In genomic region chr12:67268335-67268895, GRCh38 we compare ENCODE assay signal across 8 cellular contexts. TPM values are rescaled to one million over a fixed set of nuclear protein-coding genes. Genes with fewer than 3 reads are reported as not detected.
DNase-seq lines count a peak whose midpoint lies in the region; ATAC-seq and TF ChIP-seq lines count a peak whose summit lies in the region.

No MANE protein-coding gene starts in this region.

- no peaks in the 10 kb centered on the region for H3K9me3 Mint-ChIP-seq in activated naive CD8-positive, alpha-beta T cell treated with anti-CD3 and anti-CD28 coated beads, Interleukin-2, amount 10 ng/mL, durations not matched to agents 7 days and 5 days

- H3K4me2 ChIP-seq in Loucy (ENCODE audit: low read depth, low read length, poor library complexity, severe bottlenecking) (peak overlapping the region; percentile 82), parathyroid adenoma (ENCODE audit: low read length) (peak overlapping the region; percentile 76)

- POLR2A ChIA-PET in activated naive CD8-positive, alpha-beta T cell treated with anti-CD3 and anti-CD28 coated beads, Interleukin-2, amount 10 ng/mL, durations not matched to agents 7 days and 5 days (lab: Charles Lee): interaction anchor here (0.7 to 1.7 kb wide), 13 partner anchors 11 to 1137 kb away, joined by 3 to 7 read pairs (median 4); partner anchors contain the start of genes DYRK2, LLPH and TMBIM4

- no peaks in the 10 kb centered on the region for H3K9me2 ChIP-seq in Loucy (replicated peaks; ENCODE audit: low read depth, low read length)

- peak overlapping the region; percentile 95 for H3K27ac Mint-ChIP-seq in activated naive CD8-positive, alpha-beta T cell treated with anti-CD3 and anti-CD28 coated beads, Interleukin-2, amount 10 ng/mL, durations not matched to agents 7 days and 5 days

- TF ChIP-seq EP300 in transverse colon (IDR thresholded peaks at IDR 0.05; ENCODE audit: low read depth): no peak

- no peaks in the 10 kb centered on the region for H3F3A ChIP-seq in Loucy (ENCODE audit: low read depth)

- H3K4me3 Mint-ChIP-seq in activated naive CD8-positive, alpha-beta T cell treated with anti-CD3 and anti-CD28 coated beads, Interleukin-2, amount 10 ng/mL, durations not matched to agents 7 days and 5 days: peak overlapping the region; percentile 89

- DNase-seq in GF-D8 (lab: John Stamatoyannopoulos, UW) (peak; percentile 94), H7 (peak; percentile 83), cardiac muscle cell (ENCODE audit: low read depth in 1 of 2, low spot score in 1 of 2) (peak; percentile 96 to 99), transverse colon (peak; percentile 88)
- peak; percentile 73 for DNase-seq in activated naive CD8-positive, alpha-beta T cell treated with anti-CD3 and anti-CD28 coated beads, Interleukin-2, amount 10 ng/mL, durations not matched to agents 7 days and 5 days

- H3K4me1 ChIP-seq in Loucy (ENCODE audit: insufficient read depth, low read length, poor library complexity, severe bottlenecking) (peaks cover 32% of the 10 kb centered on the region), cardiac muscle cell (ENCODE audit: low read depth) (peaks cover 18% of the 10 kb centered on the region), parathyroid adenoma (peaks cover 9% of the 10 kb centered on the region), transverse colon (peaks cover 11 to 42% (median 26%) of the 10 kb centered on the region in 4 donors)

- peak; percentile 92 for ATAC-seq in SK-N-SH treated with all-trans-retinoic acid at 6 μM for 48 hours
- ATAC-seq in activated naive CD8-positive, alpha-beta T cell treated with anti-CD3 and anti-CD28 coated beads, Interleukin-2, amount 10 ng/mL, durations not matched to agents 7 days and 5 days (ENCODE audit: low read depth): peak; percentile 75

- H4K20me1 ChIP-seq in Loucy (ENCODE audit: insufficient read depth, low read length, poor library complexity, severe bottlenecking): peaks cover 38% of the 10 kb centered on the region

- H3K27me3 ChIP-seq in H7 (ENCODE audit: control insufficient read depth, insufficient read depth, low read length) (no peaks in the 10 kb centered on the region), Loucy (ENCODE audit: insufficient read depth, low read length, poor library complexity, severe bottlenecking) (no peaks in the 10 kb centered on the region), cardiac muscle cell (no peaks in the 10 kb centered on the region), parathyroid adenoma (ENCODE audit: control insufficient read depth, insufficient read depth, low read length) (no peaks in the 10 kb centered on the region), transverse colon (no peaks in the 10 kb centered on the region)

- 3 to 4% methylated on average over 6 to 19 of the region's 19 CpGs for WGBS in transverse colon (ENCODE audit: low coverage in 1 of 2), 2 donors

- peaks cover 39% of the 10 kb centered on the region for H3K79me2 ChIP-seq in Loucy (ENCODE audit: insufficient read depth, low read length)
- peaks cover 16% of the 10 kb centered on the region for H3K79me2 ChIP-seq in parathyroid adenoma

- TF ChIP-seq CTCF in Loucy (conservative IDR thresholded peaks at IDR 0.05; ENCODE audit: low read length): no peak
- no peak for TF ChIP-seq CTCF in cardiac muscle cell (IDR thresholded peaks at IDR 0.05; ENCODE audit: low read depth, low read length)
- TF ChIP-seq CTCF in parathyroid adenoma (IDR thresholded peaks at IDR 0.05): no peak
- TF ChIP-seq CTCF in transverse colon (IDR thresholded peaks at IDR 0.05): no peak

- H3K9me3 ChIP-seq in Loucy (ENCODE audit: insufficient read depth, low read depth, low read length): no peaks in the 10 kb centered on the region
- H3K9me3 ChIP-seq in cardiac muscle cell (ENCODE audit: low read depth): no peaks in the 10 kb centered on the region
- no peaks in the 10 kb centered on the region for H3K9me3 ChIP-seq in parathyroid adenoma (ENCODE audit: control insufficient read depth, low read length)
- no peaks in the 10 kb centered on the region for H3K9me3 ChIP-seq in transverse colon

- H3K4me1 Mint-ChIP-seq in activated naive CD8-positive, alpha-beta T cell treated with anti-CD3 and anti-CD28 coated beads, Interleukin-2, amount 10 ng/mL, durations not matched to agents 7 days and 5 days: peaks cover 23% of the 10 kb centered on the region

- H3K4me3 ChIP-seq in H7 (ENCODE audit: insufficient read depth, low read depth, low read length) (peak overlapping the region; percentile 99), Loucy (ENCODE audit: low read length, poor library complexity, severe bottlenecking) (peak overlapping the region; percentile 78), cardiac muscle cell (peak overlapping the region; percentile 85), parathyroid adenoma (ENCODE audit: low read depth, low read length) (peak overlapping the region; percentile 69), transverse colon (peak overlapping the region; percentile 44 to 95 (median 84))

- intact Hi-C loops in transverse colon (cut with DNase I; ENCODE audit: low total_unique reads): no loop called here

- H3K27me3 Mint-ChIP-seq in activated naive CD8-positive, alpha-beta T cell treated with anti-CD3 and anti-CD28 coated beads, Interleukin-2, amount 10 ng/mL, durations not matched to agents 7 days and 5 days: no peaks in the 10 kb centered on the region

- in situ Hi-C loops in transverse colon (cut with MboI; ENCODE audit: low pct_ligation_motif_present in 1 of 4, low pct_unique_long_range_greater_than_20kb in 1 of 4, low sequenced_read_pairs in 3 of 4): no loop called here

- H3K27ac ChIP-seq in cardiac muscle cell: peak overlapping the region; percentile 99
- H3K27ac ChIP-seq in parathyroid adenoma: peak overlapping the region; percentile 96
- H3K27ac ChIP-seq in transverse colon: peak overlapping the region; percentile 96 to 99 (median 98)

- H3K36me3 Mint-ChIP-seq in activated naive CD8-positive, alpha-beta T cell treated with anti-CD3 and anti-CD28 coated beads, Interleukin-2, amount 10 ng/mL, durations not matched to agents 7 days and 5 days: peaks cover 4% of the 10 kb centered on the region

- peak overlapping the region; percentile 96 for H3K9ac ChIP-seq in Loucy (ENCODE audit: low read depth, low read length, poor library complexity, severe bottlenecking)
- peak overlapping the region; percentile 3 for H3K9ac ChIP-seq in parathyroid adenoma

- peak overlapping the region; percentile 98 for H2AFZ ChIP-seq in Loucy (ENCODE audit: low read length)
- H2AFZ ChIP-seq in parathyroid adenoma: peak overlapping the region; percentile 83

- no peak for TF ChIP-seq POLR2A in transverse colon (IDR thresholded peaks at IDR 0.05)

- H3K36me3 ChIP-seq in H7 (replicated peaks; ENCODE audit: control insufficient read depth, insufficient read depth, low read length) (no peaks in the 10 kb centered on the region), Loucy (ENCODE audit: insufficient read depth, low read length) (no peaks in the 10 kb centered on the region), cardiac muscle cell (no peaks in the 10 kb centered on the region), parathyroid adenoma (ENCODE audit: control insufficient read depth, insufficient read depth, low read length) (no peaks in the 10 kb centered on the region), transverse colon (no peaks in the 10 kb centered on the region)

TF ChIP-seq in SK-N-SH treated with all-trans-retinoic acid at 6 μM for 48 hours, 23 proteins besides CTCF, POLR2A, EP300 and RAD21 (continues in another document):
- TF ChIP-seq PATZ1 (CRISPR knock-in tag; IDR thresholded peaks at IDR 0.05; ENCODE audit: borderline replicate concordance): no peak
- no peak for TF ChIP-seq TSHZ2 (CRISPR knock-in tag; IDR thresholded peaks at IDR 0.05)
- TF ChIP-seq ZNF565 (CRISPR knock-in tag; conservative IDR thresholded peaks at IDR 0.05; ENCODE audit: low read depth): no peak
- no peak for TF ChIP-seq ISL1 (CRISPR knock-in tag; IDR thresholded peaks at IDR 0.05)

RNA-seq across cellular contexts. Expression of gene CAND1, which starts 0.7 kb away (rescaled TPM):
- 134 and 153 TPM in 2 replicates for total RNA-seq in H7 (2014; rRNA removed; shearing (Covaris generic))
- 100 to 1,000 TPM; 145 to 152 TPM for total RNA-seq in activated naive CD8-positive, alpha-beta T cell treated with anti-CD3 and anti-CD28 coated beads, Interleukin-2, amount 10 ng/mL, durations not matched to agents 7 days and 5 days
- total RNA-seq in cardiac muscle cell (168 and 176 TPM in 2 replicates), transverse colon (10 to 100 TPM; 58.4 to 99.2 (median 83.0) TPM)
- 125 and 183 TPM in 2 replicates for polyA plus RNA-seq in cardiac muscle cell

Comparison
In these comparisons a context has a peak if more than half of its experiments do, and no peak if none do; other contexts are left out.
1. Peak in every context shown above with its lines: DNase-seq, ATAC-seq, H3K4me3 ChIP-seq and H3K27ac ChIP-seq.